Comparison of ENCODE assay signal across 8 cellular contexts in the genomic region with DNA sequence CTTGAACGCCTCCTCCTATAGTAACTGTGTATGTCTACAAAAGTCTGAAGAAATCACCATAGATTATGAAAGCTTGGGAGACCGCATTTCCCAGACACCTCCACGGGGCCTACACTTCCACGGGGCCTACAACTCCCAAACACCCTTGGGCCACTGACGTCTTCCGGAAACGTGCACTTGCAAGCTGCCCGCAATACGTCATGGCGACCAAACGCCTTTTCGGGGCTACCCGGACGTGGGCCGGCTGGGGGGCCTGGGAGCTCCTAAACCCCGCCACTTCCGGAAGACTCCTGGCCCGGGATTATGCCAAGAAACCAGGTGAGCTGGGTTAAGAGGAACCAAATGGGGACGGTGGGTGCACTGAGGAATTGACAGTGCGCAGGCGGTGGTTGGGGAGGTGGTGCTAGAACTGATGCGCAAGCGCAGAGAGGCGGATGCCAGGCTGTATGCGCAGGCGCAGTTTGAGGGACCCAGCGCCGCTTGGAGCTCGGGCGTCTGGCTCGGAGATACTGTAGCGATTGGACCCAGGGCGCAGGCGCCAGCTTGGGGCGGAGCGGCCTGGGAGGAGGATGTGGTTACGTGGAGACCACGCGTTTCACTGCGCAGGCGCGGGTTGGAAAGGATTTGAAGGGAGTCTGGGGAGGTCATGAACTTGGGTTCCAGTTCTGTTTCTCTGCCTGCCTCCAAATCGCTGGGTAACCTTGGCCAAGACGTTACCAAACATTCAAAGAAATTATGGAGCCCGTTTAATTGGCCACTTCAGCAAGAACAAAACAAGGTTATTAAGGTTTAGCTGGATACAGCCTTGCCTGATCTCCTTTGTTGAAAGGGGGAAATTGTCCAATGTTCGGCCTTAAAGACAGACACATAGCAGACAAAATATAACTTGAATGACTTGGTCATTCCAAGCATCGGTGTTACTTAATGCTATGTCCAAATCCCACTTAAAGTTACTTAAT. TPM values are rescaled to one million over a fixed set of nuclear protein-coding genes. Genes with fewer than 3 reads are reported as not detected.
DNase-seq lines count a peak whose midpoint lies in the region; ATAC-seq, FAIRE-seq and TF ChIP-seq lines count a peak whose summit lies in the region.

Gene MRPL54 (plus strand): TSS at position 182 of the 959 bp plus-strand sequence. CDS start 19 bp downstream, at position 201.

- peak; percentile 53 for TF ChIP-seq POLR2A in esophagus muscularis mucosa (IDR thresholded peaks at IDR 0.05; ENCODE audit: low read depth)

- peak within 1 kb of the TSS; percentile 98 to 100 for H3K4me3 Mint-ChIP-seq in activated T-cell treated with anti-CD3 and anti-CD28 coated beads, Interleukin-2, amount 50 U/mL, for 72 hours

- peak in 1 of 3 experiments; percentile 14 for TF ChIP-seq CTCF in esophagus muscularis mucosa (IDR thresholded peaks at IDR 0.05)

- H3K9me3 ChIP-seq in KOPT-K1 (ENCODE audit: insufficient read depth, low read length, poor library complexity, severe bottlenecking) (no peaks in the 10 kb centered on the region), esophagus muscularis mucosa (no peaks in the 10 kb centered on the region)

- H3K27me3 Mint-ChIP-seq in activated T-cell treated with anti-CD3 and anti-CD28 coated beads, Interleukin-2, amount 50 U/mL, for 72 hours (ENCODE audit: low read depth): no peaks in the 10 kb centered on the region

- TF ChIP-seq EP300 in esophagus muscularis mucosa (IDR thresholded peaks at IDR 0.05): peak; percentile 17

- peaks cover 30 to 50% (median 48%) of the 10 kb centered on the region in 4 donors for H3K4me1 ChIP-seq in esophagus muscularis mucosa

- H3K36me3 ChIP-seq in KOPT-K1 (ENCODE audit: insufficient read depth, low read length): peaks cover 39% of the 10 kb centered on the region
- peaks cover 28 to 52% (median 49%) of the 10 kb centered on the region in 4 donors for H3K36me3 ChIP-seq in esophagus muscularis mucosa

- no peaks in the 10 kb centered on the region for H3K9me3 Mint-ChIP-seq in activated T-cell treated with anti-CD3 and anti-CD28 coated beads, Interleukin-2, amount 50 U/mL, for 72 hours

- peak within 1 kb of the TSS; percentile 72 to 83 (median 77) for H3K4me3 ChIP-seq in esophagus muscularis mucosa

- intact Hi-C loops in esophagus muscularis mucosa (cut with DNase I): loop anchor here (10.0 kb wide), 1 partner anchor 212 kb away; the partner anchor contains the start of gene DAPK3

- peak within 1 kb of the TSS; percentile 98 for H3K27ac ChIP-seq in KOPT-K1 (ENCODE audit: low read depth, low read length, poor library complexity, severe bottlenecking)
- H3K27ac ChIP-seq in esophagus muscularis mucosa (replicated peaks in 1 of 4): peak within 1 kb of the TSS; percentile 94 to 99 (median 96)

- ATAC-seq in GM21786 (IDR thresholded peaks at IDR 0.05; ENCODE audit: unreplicated experiment): peak; percentile 79
- ATAC-seq in activated T-cell treated with anti-CD3 and anti-CD28 coated beads, Interleukin-2, amount 50 U/mL, for 72 hours (replicated peaks in 1 of 2): peak; percentile 85 to 87

- WGBS in esophagus muscularis mucosa: 7% methylated on average over 28 of the region's 47 CpGs

- H3K4me1 Mint-ChIP-seq in activated T-cell treated with anti-CD3 and anti-CD28 coated beads, Interleukin-2, amount 50 U/mL, for 72 hours (ENCODE audit: low read depth): peaks cover 54% of the 10 kb centered on the region

- peak within 1 kb of the TSS; percentile 96 for H3K27ac Mint-ChIP-seq in activated T-cell treated with anti-CD3 and anti-CD28 coated beads, Interleukin-2, amount 50 U/mL, for 72 hours

- H3K27me3 ChIP-seq in esophagus muscularis mucosa: no peaks in the 10 kb centered on the region

- peak; percentile 86 for FAIRE-seq in RCC 7860 (lab: Jason Lieb, UNC)

- peaks cover 2 to 8% of the 10 kb centered on the region in 2 donors for H3K36me3 Mint-ChIP-seq in activated T-cell treated with anti-CD3 and anti-CD28 coated beads, Interleukin-2, amount 50 U/mL, for 72 hours (ENCODE audit: insufficient read depth in 2 of 2)

- DNase-seq in DMS79 (lab: John Stamatoyannopoulos, UW): peak; percentile 98
- DNase-seq in RCC 7860 (ENCODE audit: low spot score): peak; percentile 97
- DNase-seq in activated T-cell treated with anti-CD3 and anti-CD28 coated beads, Interleukin-2, amount 50 U/mL, for 72 hours: peak; percentile 99
- DNase-seq in esophagus muscularis mucosa (ENCODE audit: extremely low spot score): peak; percentile 99
- peak; percentile 99 for DNase-seq in myocyte (ENCODE audit: low read depth)
- DNase-seq in stimulated activated CD8-positive, alpha-beta memory T cell treated with anti-CD3 and anti-CD28 coated beads, Interleukin-7, amount 100 ng/mL, for 48 hours (ENCODE audit: extremely low read depth in 1 of 2, low read depth in 1 of 2): peak; percentile 99

RNA-seq across cellular contexts. Expression of gene MRPL54, which starts in this region (rescaled TPM):
- total RNA-seq in activated T-cell treated with anti-CD3 and anti-CD28 coated beads, Interleukin-2, amount 50 U/mL, for 72 hours: 10 to 100 TPM; 67.3 to 74.2 TPM
- 10 to 100 TPM; 45.2 to 84.3 (median 77.4) TPM for total RNA-seq in esophagus muscularis mucosa
- 30.4 and 41.9 TPM in 2 replicates for total RNA-seq in myocyte
- 64.7 TPM for polyA plus RNA-seq in myocyte (2012)

Comparison
In these comparisons a context has a peak if more than half of its experiments do, and no peak if none do; other contexts are left out.
1. Peak in every context shown above with its lines: DNase-seq, ATAC-seq, H3K4me3 ChIP-seq and H3K27ac ChIP-seq.